Comparison of ENCODE assay signal across 12 cellular contexts in genomic region chr3:181278468-181279238, GRCh38.
A peak's percentile ranks its signal among the peaks of the same experiment; 100 is the strongest.
DNase-seq lines count a peak whose midpoint lies in the region; ATAC-seq and TF ChIP-seq lines count a peak whose summit lies in the region.
"Had no signal": no experiment of that assay in that cellular context is flagged by ENCODE, and none has a peak within 500 bp of the region (broad histone marks: within the 10 kb centered on the region; RNA-seq: fewer than 3 reads in every experiment).

No MANE protein-coding gene starts in this region.

- ATAC-seq in mucosa of descending colon: no peak
- no peak for ATAC-seq in HG03439 (IDR thresholded peaks at IDR 0.05; ENCODE audit: unreplicated experiment)
- ATAC-seq: body of pancreas had no signal

- H3K9me3 ChIP-seq in mucosa of descending colon: no peaks in the 10 kb centered on the region
- H3K9me3 ChIP-seq: body of pancreas, HAP-1 had no signal

- no peaks in the 10 kb centered on the region for H3K36me3 ChIP-seq in mucosa of descending colon (ENCODE audit: low read depth)
- H3K36me3 ChIP-seq: HAP-1 had no signal

- H3K4me3 ChIP-seq in mucosa of descending colon: no peak overlapping the region
- H3K4me3 ChIP-seq: body of pancreas, HAP-1 had no signal

- DNase-seq in DMS 273 (lab: John Stamatoyannopoulos, UW; ENCODE audit: unreplicated experiment) (peak; percentile 32), DMS 273 treated with DMSO at 0.1 percent for 48 hours (lab: John Stamatoyannopoulos, UW) (no peak), NCI-H2107 (lab: John Stamatoyannopoulos, UW) (peak; percentile 21), dermis blood vessel endothelial cell (peak; percentile 7), renal cortical epithelial cell (ENCODE audit: low read depth) (peak; percentile 32), NCI-H187 treated with DMSO at 0.1 percent for 48 hours (lab: John Stamatoyannopoulos, UW) (no peak), mucosa of descending colon (no peak)
- DNase-seq: 8988T; activated CD4-positive, alpha-beta T cell treated with anti-CD3 and anti-CD28 coated beads for 48 hours; body of pancreas had no signal

- intact Hi-C loops in mucosa of descending colon (cut with DNase I, micrococcal nuclease): no loop called here

- TF ChIP-seq CTCF in mucosa of descending colon (IDR thresholded peaks at IDR 0.05): no peak

- no peaks in the 10 kb centered on the region for H3K4me1 ChIP-seq in mucosa of descending colon (ENCODE audit: low read depth)
- H3K4me1 ChIP-seq: body of pancreas, HAP-1 had no signal

Comparison
In these comparisons a context has a peak if more than half of its experiments do, and no peak if none do; other contexts are left out.
1. DNase-seq: peak in DMS 273 (single experiment), NCI-H2107 (single experiment), dermis blood vessel endothelial cell (single experiment) and renal cortical epithelial cell (single experiment); none in DMS 273 treated with DMSO at 0.1 percent for 48 hours (single experiment), NCI-H187 treated with DMSO at 0.1 percent for 48 hours (single experiment) and mucosa of descending colon (0 of 3).